Comparison of ENCODE assay signal across 2 cellular contexts in the genomic region with DNA sequence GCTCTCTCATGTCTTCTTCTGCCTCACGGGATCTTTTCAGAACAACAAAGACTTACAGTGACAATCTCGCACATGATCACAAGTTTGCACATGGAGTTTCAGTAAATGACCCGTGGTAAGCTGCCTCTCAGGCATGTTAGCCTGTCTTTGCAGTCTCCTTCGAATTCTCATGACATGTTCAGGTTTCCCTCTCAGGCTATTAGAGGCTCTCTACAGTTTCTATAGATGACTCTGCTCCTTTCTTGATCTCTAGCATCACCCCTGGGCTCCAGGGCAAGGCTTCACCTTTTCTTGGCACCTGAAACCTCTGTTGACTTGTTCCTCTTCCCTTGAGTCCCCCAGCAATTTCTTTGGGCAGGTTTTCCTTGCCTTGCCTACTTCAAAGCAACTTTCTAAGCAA.
TF ChIP-seq lines count a peak whose summit lies in the region.

No MANE protein-coding gene starts in this region.

TF ChIP-seq in GM23338, 12 proteins besides CTCF, POLR2A, EP300 and RAD21 (continues in another document):
- TF ChIP-seq POLR2AphosphoS5 (IDR thresholded peaks at IDR 0.05; ENCODE audit: low read depth) (no peak), EZH2phosphoT487 (IDR thresholded peaks at IDR 0.05; ENCODE audit: unreplicated experiment) (no peak), ZNF114 (CRISPR knock-in tag; IDR thresholded peaks at IDR 0.05) (no peak), CREB1 (CRISPR knock-in tag; IDR thresholded peaks at IDR 0.05; ENCODE audit: low read depth) (no peak), NANOG (IDR thresholded peaks at IDR 0.05; ENCODE audit: borderline replicate concordance) (no peak), STAT1 (IDR thresholded peaks at IDR 0.05; ENCODE audit: unreplicated experiment) (no peak), JUNB (IDR thresholded peaks at IDR 0.05; ENCODE audit: unreplicated experiment) (no peak)
- TF ChIP-seq, protein P1, sequence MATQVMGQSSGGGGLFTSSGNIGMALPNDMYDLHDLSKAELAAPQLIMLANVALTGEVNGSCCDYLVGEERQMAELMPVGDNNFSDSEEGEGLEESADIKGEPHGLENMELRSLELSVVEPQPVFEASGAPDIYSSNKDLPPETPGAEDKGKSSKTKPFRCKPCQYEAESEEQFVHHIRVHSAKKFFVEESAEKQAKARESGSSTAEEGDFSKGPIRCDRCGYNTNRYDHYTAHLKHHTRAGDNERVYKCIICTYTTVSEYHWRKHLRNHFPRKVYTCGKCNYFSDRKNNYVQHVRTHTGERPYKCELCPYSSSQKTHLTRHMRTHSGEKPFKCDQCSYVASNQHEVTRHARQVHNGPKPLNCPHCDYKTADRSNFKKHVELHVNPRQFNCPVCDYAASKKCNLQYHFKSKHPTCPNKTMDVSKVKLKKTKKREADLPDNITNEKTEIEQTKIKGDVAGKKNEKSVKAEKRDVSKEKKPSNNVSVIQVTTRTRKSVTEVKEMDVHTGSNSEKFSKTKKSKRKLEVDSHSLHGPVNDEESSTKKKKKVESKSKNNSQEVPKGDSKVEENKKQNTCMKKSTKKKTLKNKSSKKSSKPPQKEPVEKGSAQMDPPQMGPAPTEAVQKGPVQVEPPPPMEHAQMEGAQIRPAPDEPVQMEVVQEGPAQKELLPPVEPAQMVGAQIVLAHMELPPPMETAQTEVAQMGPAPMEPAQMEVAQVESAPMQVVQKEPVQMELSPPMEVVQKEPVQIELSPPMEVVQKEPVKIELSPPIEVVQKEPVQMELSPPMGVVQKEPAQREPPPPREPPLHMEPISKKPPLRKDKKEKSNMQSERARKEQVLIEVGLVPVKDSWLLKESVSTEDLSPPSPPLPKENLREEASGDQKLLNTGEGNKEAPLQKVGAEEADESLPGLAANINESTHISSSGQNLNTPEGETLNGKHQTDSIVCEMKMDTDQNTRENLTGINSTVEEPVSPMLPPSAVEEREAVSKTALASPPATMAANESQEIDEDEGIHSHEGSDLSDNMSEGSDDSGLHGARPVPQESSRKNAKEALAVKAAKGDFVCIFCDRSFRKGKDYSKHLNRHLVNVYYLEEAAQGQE (IDR thresholded peaks at IDR 0.05; ENCODE audit: unreplicated experiment) = no peak
- TF ChIP-seq, protein P2, sequence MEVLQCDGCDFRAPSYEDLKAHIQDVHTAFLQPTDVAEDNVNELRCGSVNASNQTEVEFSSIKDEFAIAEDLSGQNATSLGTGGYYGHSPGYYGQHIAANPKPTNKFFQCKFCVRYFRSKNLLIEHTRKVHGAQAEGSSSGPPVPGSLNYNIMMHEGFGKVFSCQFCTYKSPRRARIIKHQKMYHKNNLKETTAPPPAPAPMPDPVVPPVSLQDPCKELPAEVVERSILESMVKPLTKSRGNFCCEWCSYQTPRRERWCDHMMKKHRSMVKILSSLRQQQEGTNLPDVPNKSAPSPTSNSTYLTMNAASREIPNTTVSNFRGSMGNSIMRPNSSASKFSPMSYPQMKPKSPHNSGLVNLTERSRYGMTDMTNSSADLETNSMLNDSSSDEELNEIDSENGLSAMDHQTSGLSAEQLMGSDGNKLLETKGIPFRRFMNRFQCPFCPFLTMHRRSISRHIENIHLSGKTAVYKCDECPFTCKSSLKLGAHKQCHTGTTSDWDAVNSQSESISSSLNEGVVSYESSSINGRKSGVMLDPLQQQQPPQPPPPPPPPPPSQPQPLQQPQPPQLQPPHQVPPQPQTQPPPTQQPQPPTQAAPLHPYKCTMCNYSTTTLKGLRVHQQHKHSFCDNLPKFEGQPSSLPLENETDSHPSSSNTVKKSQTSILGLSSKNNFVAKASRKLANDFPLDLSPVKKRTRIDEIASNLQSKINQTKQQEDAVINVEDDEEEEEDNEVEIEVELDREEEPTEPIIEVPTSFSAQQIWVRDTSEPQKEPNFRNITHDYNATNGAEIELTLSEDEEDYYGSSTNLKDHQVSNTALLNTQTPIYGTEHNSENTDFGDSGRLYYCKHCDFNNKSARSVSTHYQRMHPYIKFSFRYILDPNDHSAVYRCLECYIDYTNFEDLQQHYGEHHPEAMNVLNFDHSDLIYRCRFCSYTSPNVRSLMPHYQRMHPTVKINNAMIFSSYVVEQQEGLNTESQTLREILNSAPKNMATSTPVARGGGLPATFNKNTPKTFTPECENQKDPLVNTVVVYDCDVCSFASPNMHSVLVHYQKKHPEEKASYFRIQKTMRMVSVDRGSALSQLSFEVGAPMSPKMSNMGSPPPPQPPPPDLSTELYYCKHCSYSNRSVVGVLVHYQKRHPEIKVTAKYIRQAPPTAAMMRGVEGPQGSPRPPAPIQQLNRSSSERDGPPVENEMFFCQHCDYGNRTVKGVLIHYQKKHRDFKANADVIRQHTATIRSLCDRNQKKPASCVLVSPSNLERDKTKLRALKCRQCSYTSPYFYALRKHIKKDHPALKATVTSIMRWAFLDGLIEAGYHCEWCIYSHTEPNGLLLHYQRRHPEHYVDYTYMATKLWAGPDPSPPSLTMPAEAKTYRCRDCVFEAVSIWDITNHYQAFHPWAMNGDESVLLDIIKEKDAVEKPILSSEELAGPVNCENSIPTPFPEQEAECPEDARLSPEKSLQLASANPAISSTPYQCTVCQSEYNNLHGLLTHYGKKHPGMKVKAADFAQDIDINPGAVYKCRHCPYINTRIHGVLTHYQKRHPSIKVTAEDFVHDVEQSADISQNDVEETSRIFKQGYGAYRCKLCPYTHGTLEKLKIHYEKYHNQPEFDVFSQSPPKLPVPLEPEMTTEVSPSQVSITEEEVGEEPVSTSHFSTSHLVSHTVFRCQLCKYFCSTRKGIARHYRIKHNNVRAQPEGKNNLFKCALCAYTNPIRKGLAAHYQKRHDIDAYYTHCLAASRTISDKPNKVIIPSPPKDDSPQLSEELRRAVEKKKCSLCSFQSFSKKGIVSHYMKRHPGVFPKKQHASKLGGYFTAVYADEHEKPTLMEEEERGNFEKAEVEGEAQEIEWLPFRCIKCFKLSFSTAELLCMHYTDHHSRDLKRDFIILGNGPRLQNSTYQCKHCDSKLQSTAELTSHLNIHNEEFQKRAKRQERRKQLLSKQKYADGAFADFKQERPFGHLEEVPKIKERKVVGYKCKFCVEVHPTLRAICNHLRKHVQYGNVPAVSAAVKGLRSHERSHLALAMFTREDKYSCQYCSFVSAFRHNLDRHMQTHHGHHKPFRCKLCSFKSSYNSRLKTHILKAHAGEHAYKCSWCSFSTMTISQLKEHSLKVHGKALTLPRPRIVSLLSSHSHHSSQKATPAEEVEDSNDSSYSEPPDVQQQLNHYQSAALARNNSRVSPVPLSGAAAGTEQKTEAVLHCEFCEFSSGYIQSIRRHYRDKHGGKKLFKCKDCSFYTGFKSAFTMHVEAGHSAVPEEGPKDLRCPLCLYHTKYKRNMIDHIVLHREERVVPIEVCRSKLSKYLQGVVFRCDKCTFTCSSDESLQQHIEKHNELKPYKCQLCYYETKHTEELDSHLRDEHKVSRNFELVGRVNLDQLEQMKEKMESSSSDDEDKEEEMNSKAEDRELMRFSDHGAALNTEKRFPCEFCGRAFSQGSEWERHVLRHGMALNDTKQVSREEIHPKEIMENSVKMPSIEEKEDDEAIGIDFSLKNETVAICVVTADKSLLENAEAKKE (CRISPR knock-in tag; IDR thresholded peaks at IDR 0.05) = no peak
- TF ChIP-seq, protein P3, sequence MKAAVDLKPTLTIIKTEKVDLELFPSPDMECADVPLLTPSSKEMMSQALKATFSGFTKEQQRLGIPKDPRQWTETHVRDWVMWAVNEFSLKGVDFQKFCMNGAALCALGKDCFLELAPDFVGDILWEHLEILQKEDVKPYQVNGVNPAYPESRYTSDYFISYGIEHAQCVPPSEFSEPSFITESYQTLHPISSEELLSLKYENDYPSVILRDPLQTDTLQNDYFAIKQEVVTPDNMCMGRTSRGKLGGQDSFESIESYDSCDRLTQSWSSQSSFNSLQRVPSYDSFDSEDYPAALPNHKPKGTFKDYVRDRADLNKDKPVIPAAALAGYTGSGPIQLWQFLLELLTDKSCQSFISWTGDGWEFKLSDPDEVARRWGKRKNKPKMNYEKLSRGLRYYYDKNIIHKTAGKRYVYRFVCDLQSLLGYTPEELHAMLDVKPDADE (IDR thresholded peaks at IDR 0.05) = no peak

TF ChIP-seq in H1, 55 proteins besides CTCF, POLR2A, EP300 and RAD21:
- TF ChIP-seq EZH2 (IDR thresholded peaks at IDR 0.05; ENCODE audit: low read depth, low read length, severe bottlenecking) (no peak), SAP30 (IDR thresholded peaks at IDR 0.05; ENCODE audit: insufficient read depth, insufficient replicate concordance, low read length) (no peak), SIRT6 (IDR thresholded peaks at IDR 0.05; ENCODE audit: low read length) (no peak), ASH2L (IDR thresholded peaks at IDR 0.05; ENCODE audit: low read length) (no peak), TEAD4 (IDR thresholded peaks at IDR 0.05; ENCODE audit: low read depth, low read length) (no peak), YY1 (IDR thresholded peaks at IDR 0.05; ENCODE audit: low read depth, low read length) (no peak), CREB1 (IDR thresholded peaks at IDR 0.05) (no peak), CBX5 (IDR thresholded peaks at IDR 0.05; ENCODE audit: low read depth, low read length) (no peak), CEBPB (IDR thresholded peaks at IDR 0.05; ENCODE audit: low read depth, low read length) (no peak), SP4 (IDR thresholded peaks at IDR 0.05; ENCODE audit: low read length) (no peak), BACH1 (IDR thresholded peaks at IDR 0.05; ENCODE audit: low read length) (no peak), POLR2AphosphoS5 (IDR thresholded peaks at IDR 0.05; ENCODE audit: low read depth, low read length) (no peak), MAFK (IDR thresholded peaks at IDR 0.05; ENCODE audit: low read depth, low read length) (no peak), RXRA (IDR thresholded peaks at IDR 0.05; ENCODE audit: insufficient read depth, low read depth, low read length) (no peak)
- TF ChIP-seq, protein P4, sequence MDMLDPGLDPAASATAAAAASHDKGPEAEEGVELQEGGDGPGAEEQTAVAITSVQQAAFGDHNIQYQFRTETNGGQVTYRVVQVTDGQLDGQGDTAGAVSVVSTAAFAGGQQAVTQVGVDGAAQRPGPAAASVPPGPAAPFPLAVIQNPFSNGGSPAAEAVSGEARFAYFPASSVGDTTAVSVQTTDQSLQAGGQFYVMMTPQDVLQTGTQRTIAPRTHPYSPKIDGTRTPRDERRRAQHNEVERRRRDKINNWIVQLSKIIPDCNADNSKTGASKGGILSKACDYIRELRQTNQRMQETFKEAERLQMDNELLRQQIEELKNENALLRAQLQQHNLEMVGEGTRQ (IDR thresholded peaks at IDR 0.05; ENCODE audit: low read length) = no peak
- TF ChIP-seq, protein P5, sequence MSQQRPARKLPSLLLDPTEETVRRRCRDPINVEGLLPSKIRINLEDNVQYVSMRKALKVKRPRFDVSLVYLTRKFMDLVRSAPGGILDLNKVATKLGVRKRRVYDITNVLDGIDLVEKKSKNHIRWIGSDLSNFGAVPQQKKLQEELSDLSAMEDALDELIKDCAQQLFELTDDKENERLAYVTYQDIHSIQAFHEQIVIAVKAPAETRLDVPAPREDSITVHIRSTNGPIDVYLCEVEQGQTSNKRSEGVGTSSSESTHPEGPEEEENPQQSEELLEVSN (IDR thresholded peaks at IDR 0.05) = no peak
TF ChIP-seq in H1: peak in this region for 0.
